ENCODE assay signal across 1 cellular context in the genomic region with DNA sequence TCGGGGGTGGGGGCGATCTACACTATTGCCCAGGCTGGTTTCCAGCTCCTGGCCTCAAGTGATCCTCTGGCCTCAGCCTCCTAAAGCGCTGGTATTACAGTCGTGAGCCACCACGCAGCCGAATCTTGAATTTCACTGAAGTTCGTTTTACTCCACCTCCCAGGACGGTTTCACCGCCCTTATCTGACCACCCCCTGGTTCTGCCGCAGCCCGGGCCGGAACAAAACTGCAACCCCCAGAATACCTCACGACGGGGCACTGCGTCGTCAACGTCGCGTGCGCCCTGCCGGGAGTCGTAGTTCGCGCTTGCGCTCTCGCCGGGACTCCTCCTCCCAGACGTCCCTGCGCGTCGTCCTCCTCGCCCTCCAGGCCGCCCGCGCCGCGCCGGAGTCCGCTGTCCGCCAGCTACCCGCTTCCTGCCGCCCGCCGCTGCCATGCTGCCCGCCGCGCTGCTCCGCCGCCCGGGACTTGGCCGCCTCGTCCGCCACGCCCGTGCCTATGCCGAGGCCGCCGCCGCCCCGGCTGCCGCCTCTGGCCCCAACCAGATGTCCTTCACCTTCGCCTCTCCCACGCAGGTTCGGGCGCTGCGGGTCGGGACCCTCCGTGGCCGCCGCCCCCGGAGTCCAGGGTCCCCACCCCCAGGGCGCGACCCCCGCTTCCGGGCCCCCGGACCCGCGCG.
TF ChIP-seq lines count a peak whose summit lies in the region.

A gene (plus strand): TSS at position 335 of the 679 bp plus-strand sequence. CDS start 100 bp downstream, at position 435.

TF ChIP-seq in K562, 482 proteins besides CTCF, POLR2A, EP300 and RAD21 (continued from another document and continues in another):
- TF ChIP-seq, protein P1, sequence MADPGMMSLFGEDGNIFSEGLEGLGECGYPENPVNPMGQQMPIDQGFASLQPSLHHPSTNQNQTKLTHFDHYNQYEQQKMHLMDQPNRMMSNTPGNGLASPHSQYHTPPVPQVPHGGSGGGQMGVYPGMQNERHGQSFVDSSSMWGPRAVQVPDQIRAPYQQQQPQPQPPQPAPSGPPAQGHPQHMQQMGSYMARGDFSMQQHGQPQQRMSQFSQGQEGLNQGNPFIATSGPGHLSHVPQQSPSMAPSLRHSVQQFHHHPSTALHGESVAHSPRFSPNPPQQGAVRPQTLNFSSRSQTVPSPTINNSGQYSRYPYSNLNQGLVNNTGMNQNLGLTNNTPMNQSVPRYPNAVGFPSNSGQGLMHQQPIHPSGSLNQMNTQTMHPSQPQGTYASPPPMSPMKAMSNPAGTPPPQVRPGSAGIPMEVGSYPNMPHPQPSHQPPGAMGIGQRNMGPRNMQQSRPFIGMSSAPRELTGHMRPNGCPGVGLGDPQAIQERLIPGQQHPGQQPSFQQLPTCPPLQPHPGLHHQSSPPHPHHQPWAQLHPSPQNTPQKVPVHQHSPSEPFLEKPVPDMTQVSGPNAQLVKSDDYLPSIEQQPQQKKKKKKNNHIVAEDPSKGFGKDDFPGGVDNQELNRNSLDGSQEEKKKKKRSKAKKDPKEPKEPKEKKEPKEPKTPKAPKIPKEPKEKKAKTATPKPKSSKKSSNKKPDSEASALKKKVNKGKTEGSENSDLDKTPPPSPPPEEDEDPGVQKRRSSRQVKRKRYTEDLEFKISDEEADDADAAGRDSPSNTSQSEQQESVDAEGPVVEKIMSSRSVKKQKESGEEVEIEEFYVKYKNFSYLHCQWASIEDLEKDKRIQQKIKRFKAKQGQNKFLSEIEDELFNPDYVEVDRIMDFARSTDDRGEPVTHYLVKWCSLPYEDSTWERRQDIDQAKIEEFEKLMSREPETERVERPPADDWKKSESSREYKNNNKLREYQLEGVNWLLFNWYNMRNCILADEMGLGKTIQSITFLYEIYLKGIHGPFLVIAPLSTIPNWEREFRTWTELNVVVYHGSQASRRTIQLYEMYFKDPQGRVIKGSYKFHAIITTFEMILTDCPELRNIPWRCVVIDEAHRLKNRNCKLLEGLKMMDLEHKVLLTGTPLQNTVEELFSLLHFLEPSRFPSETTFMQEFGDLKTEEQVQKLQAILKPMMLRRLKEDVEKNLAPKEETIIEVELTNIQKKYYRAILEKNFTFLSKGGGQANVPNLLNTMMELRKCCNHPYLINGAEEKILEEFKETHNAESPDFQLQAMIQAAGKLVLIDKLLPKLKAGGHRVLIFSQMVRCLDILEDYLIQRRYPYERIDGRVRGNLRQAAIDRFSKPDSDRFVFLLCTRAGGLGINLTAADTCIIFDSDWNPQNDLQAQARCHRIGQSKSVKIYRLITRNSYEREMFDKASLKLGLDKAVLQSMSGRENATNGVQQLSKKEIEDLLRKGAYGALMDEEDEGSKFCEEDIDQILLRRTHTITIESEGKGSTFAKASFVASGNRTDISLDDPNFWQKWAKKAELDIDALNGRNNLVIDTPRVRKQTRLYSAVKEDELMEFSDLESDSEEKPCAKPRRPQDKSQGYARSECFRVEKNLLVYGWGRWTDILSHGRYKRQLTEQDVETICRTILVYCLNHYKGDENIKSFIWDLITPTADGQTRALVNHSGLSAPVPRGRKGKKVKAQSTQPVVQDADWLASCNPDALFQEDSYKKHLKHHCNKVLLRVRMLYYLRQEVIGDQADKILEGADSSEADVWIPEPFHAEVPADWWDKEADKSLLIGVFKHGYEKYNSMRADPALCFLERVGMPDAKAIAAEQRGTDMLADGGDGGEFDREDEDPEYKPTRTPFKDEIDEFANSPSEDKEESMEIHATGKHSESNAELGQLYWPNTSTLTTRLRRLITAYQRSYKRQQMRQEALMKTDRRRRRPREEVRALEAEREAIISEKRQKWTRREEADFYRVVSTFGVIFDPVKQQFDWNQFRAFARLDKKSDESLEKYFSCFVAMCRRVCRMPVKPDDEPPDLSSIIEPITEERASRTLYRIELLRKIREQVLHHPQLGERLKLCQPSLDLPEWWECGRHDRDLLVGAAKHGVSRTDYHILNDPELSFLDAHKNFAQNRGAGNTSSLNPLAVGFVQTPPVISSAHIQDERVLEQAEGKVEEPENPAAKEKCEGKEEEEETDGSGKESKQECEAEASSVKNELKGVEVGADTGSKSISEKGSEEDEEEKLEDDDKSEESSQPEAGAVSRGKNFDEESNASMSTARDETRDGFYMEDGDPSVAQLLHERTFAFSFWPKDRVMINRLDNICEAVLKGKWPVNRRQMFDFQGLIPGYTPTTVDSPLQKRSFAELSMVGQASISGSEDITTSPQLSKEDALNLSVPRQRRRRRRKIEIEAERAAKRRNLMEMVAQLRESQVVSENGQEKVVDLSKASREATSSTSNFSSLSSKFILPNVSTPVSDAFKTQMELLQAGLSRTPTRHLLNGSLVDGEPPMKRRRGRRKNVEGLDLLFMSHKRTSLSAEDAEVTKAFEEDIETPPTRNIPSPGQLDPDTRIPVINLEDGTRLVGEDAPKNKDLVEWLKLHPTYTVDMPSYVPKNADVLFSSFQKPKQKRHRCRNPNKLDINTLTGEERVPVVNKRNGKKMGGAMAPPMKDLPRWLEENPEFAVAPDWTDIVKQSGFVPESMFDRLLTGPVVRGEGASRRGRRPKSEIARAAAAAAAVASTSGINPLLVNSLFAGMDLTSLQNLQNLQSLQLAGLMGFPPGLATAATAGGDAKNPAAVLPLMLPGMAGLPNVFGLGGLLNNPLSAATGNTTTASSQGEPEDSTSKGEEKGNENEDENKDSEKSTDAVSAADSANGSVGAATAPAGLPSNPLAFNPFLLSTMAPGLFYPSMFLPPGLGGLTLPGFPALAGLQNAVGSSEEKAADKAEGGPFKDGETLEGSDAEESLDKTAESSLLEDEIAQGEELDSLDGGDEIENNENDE (IDR thresholded peaks at IDR 0.05; ENCODE audit: low read depth, low read length) = no peak
- TF ChIP-seq, protein P2, sequence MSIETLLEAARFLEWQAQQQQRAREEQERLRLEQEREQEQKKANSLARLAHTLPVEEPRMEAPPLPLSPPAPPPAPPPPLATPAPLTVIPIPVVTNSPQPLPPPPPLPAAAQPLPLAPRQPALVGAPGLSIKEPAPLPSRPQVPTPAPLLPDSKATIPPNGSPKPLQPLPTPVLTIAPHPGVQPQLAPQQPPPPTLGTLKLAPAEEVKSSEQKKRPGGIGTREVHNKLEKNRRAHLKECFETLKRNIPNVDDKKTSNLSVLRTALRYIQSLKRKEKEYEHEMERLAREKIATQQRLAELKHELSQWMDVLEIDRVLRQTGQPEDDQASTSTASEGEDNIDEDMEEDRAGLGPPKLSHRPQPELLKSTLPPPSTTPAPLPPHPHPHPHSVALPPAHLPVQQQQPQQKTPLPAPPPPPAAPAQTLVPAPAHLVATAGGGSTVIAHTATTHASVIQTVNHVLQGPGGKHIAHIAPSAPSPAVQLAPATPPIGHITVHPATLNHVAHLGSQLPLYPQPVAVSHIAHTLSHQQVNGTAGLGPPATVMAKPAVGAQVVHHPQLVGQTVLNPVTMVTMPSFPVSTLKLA (conservative IDR thresholded peaks at IDR 0.05) = peak; percentile 57 to 75
- TF ChIP-seq MXI1 (IDR thresholded peaks at IDR 0.05; ENCODE audit: low read depth, low read length) (peak; percentile 47), FOSL1 (tag; conservative IDR thresholded peaks at IDR 0.05) (peak; percentile 23; the same call in 1 of the 2 replicates), ARID1B (IDR thresholded peaks at IDR 0.05) (0 out of 2 replicates have a peak, but pooled peaks have one; percentile 9), ZNF197 (CRISPR knock-in tag; IDR thresholded peaks at IDR 0.05; ENCODE audit: low read depth) (peak; percentile 87; the same call in 1 of the 2 replicates), ZFX (CRISPR knock-in tag; IDR thresholded peaks at IDR 0.05) (peak; percentile 63), NR2C1 (IDR thresholded peaks at IDR 0.05) (peak; percentile 79; the same call in 1 of the 2 replicates), NR2C1 (tag; IDR thresholded peaks at IDR 0.05) (peak; percentile 93), CXXC5 (CRISPR knock-in tag; IDR thresholded peaks at IDR 0.05) (peak; percentile 95), SMARCC2 (IDR thresholded peaks at IDR 0.05; ENCODE audit: low read depth) (no peak), ZNF263 (CRISPR knock-in tag; IDR thresholded peaks at IDR 0.05; ENCODE audit: borderline replicate concordance) (peak; percentile 75), CHD4 (IDR thresholded peaks at IDR 0.05; ENCODE audit: insufficient read depth, insufficient replicate concordance, low read depth, low read length, poor library complexity, severe bottlenecking) (no peak), RNF2 (IDR thresholded peaks at IDR 0.05) (peak; percentile 64; the same call in 1 of the 2 replicates), RBBP5 (IDR thresholded peaks at IDR 0.05; ENCODE audit: borderline replicate concordance, insufficient read depth, low read length, poor library complexity, severe bottlenecking) (peak; percentile 29)
- TF ChIP-seq, protein P3, sequence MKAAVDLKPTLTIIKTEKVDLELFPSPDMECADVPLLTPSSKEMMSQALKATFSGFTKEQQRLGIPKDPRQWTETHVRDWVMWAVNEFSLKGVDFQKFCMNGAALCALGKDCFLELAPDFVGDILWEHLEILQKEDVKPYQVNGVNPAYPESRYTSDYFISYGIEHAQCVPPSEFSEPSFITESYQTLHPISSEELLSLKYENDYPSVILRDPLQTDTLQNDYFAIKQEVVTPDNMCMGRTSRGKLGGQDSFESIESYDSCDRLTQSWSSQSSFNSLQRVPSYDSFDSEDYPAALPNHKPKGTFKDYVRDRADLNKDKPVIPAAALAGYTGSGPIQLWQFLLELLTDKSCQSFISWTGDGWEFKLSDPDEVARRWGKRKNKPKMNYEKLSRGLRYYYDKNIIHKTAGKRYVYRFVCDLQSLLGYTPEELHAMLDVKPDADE (conservative IDR thresholded peaks at IDR 0.05; ENCODE audit: control insufficient read depth, low read depth, low read length) = peak; percentile 99
- TF ChIP-seq, protein P4, sequence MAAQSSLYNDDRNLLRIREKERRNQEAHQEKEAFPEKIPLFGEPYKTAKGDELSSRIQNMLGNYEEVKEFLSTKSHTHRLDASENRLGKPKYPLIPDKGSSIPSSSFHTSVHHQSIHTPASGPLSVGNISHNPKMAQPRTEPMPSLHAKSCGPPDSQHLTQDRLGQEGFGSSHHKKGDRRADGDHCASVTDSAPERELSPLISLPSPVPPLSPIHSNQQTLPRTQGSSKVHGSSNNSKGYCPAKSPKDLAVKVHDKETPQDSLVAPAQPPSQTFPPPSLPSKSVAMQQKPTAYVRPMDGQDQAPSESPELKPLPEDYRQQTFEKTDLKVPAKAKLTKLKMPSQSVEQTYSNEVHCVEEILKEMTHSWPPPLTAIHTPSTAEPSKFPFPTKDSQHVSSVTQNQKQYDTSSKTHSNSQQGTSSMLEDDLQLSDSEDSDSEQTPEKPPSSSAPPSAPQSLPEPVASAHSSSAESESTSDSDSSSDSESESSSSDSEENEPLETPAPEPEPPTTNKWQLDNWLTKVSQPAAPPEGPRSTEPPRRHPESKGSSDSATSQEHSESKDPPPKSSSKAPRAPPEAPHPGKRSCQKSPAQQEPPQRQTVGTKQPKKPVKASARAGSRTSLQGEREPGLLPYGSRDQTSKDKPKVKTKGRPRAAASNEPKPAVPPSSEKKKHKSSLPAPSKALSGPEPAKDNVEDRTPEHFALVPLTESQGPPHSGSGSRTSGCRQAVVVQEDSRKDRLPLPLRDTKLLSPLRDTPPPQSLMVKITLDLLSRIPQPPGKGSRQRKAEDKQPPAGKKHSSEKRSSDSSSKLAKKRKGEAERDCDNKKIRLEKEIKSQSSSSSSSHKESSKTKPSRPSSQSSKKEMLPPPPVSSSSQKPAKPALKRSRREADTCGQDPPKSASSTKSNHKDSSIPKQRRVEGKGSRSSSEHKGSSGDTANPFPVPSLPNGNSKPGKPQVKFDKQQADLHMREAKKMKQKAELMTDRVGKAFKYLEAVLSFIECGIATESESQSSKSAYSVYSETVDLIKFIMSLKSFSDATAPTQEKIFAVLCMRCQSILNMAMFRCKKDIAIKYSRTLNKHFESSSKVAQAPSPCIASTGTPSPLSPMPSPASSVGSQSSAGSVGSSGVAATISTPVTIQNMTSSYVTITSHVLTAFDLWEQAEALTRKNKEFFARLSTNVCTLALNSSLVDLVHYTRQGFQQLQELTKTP (IDR thresholded peaks at IDR 0.05; ENCODE audit: low read depth in 1 of 2, partially characterized antibody in 2 of 2) = peak in 1 of 2 experiments; percentile 96
- TF ChIP-seq, protein P5, sequence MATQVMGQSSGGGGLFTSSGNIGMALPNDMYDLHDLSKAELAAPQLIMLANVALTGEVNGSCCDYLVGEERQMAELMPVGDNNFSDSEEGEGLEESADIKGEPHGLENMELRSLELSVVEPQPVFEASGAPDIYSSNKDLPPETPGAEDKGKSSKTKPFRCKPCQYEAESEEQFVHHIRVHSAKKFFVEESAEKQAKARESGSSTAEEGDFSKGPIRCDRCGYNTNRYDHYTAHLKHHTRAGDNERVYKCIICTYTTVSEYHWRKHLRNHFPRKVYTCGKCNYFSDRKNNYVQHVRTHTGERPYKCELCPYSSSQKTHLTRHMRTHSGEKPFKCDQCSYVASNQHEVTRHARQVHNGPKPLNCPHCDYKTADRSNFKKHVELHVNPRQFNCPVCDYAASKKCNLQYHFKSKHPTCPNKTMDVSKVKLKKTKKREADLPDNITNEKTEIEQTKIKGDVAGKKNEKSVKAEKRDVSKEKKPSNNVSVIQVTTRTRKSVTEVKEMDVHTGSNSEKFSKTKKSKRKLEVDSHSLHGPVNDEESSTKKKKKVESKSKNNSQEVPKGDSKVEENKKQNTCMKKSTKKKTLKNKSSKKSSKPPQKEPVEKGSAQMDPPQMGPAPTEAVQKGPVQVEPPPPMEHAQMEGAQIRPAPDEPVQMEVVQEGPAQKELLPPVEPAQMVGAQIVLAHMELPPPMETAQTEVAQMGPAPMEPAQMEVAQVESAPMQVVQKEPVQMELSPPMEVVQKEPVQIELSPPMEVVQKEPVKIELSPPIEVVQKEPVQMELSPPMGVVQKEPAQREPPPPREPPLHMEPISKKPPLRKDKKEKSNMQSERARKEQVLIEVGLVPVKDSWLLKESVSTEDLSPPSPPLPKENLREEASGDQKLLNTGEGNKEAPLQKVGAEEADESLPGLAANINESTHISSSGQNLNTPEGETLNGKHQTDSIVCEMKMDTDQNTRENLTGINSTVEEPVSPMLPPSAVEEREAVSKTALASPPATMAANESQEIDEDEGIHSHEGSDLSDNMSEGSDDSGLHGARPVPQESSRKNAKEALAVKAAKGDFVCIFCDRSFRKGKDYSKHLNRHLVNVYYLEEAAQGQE (CRISPR knock-in tag; IDR thresholded peaks at IDR 0.05; ENCODE audit: low read depth) = peak; percentile 28; the same call in 1 of the 2 replicates
- TF ChIP-seq, protein P6, sequence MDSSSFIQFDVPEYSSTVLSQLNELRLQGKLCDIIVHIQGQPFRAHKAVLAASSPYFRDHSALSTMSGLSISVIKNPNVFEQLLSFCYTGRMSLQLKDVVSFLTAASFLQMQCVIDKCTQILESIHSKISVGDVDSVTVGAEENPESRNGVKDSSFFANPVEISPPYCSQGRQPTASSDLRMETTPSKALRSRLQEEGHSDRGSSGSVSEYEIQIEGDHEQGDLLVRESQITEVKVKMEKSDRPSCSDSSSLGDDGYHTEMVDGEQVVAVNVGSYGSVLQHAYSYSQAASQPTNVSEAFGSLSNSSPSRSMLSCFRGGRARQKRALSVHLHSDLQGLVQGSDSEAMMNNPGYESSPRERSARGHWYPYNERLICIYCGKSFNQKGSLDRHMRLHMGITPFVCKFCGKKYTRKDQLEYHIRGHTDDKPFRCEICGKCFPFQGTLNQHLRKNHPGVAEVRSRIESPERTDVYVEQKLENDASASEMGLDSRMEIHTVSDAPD (CRISPR knock-in tag; IDR thresholded peaks at IDR 0.05) = no peak
